ENCODE assay signal across 17 cellular contexts in the genomic region with DNA sequence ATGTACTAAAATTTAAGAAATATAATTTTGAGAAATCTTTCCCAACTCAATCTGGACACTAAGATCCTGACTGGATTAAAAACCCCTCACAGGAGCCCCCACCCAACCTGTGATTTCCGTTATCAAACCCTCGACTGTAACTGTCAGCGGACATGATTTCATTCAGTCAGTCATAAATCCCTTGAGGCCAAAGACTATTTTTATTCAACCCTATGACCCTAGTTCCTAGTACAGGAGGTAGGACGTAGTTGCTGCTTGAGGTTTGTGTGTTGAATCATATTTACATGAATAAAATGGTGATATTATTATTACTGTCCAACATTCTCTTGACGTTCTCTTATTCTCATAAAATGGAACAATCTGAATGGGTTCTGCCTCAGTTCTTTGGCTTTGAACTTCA.
"Had no signal": no experiment of that assay in that cellular context is flagged by ENCODE, and none has a peak within 500 bp of the region (broad histone marks: within the 10 kb centered on the region; RNA-seq: fewer than 3 reads in every experiment).

No MANE protein-coding gene starts in this region.

- H2AFZ ChIP-seq: parathyroid adenoma had no signal

- H3K27ac ChIP-seq: foreskin keratinocyte, parathyroid adenoma, prostate gland, right lobe of liver, thyroid gland, upper lobe of left lung, uterus had no signal

- H3K27ac Mint-ChIP-seq: dendritic cell treated with granulocyte-macrophage colony-stimulating factor and Interleukin-4, amounts not matched to agents 40 ng/mL and 50 ng/mL, for 4 days; naive B cell had no signal

- H3K4me3 Mint-ChIP-seq: dendritic cell treated with granulocyte-macrophage colony-stimulating factor and Interleukin-4, amounts not matched to agents 40 ng/mL and 50 ng/mL, for 4 days; naive B cell; nephron had no signal

- H3K36me3 ChIP-seq: prostate gland, right lobe of liver, thyroid gland, upper lobe of left lung, uterus had no signal

- H3K27me3 ChIP-seq: foreskin keratinocyte, right lobe of liver, thyroid gland, upper lobe of left lung, uterus had no signal

- H3K4me1 ChIP-seq: foreskin keratinocyte, parathyroid adenoma, prostate gland, right lobe of liver, thyroid gland, upper lobe of left lung, uterus had no signal

- H3K27me3 Mint-ChIP-seq: dendritic cell treated with granulocyte-macrophage colony-stimulating factor and Interleukin-4, amounts not matched to agents 40 ng/mL and 50 ng/mL, for 4 days; naive B cell had no signal

- H3K9ac ChIP-seq: parathyroid adenoma had no signal

- H3K9me3 Mint-ChIP-seq: dendritic cell treated with granulocyte-macrophage colony-stimulating factor and Interleukin-4, amounts not matched to agents 40 ng/mL and 50 ng/mL, for 4 days; naive B cell; nephron had no signal

- H3K4me3 ChIP-seq: prostate gland, right lobe of liver, skin epidermis, thyroid gland, upper lobe of left lung, uterus had no signal

- H3K79me2 ChIP-seq: parathyroid adenoma had no signal

- DNase-seq: foreskin keratinocyte; hippocampal formation; left colon; mesendoderm; naive B cell; occipital lobe; right lobe of liver; stimulated activated CD4-positive, alpha-beta T cell treated with anti-CD3 and anti-CD28 coated beads, Interleukin-12 subunit alpha, Interleukin-12 subunit beta, amount 100 ng/mL, for 4 hours; stimulated activated naive CD4-positive, alpha-beta T cell treated with Interleukin-2 at 50 U/mL for 16 hours; thyroid gland; upper lobe of left lung; uterus had no signal

- H3K4me1 Mint-ChIP-seq: naive B cell had no signal

- H3K9me3 ChIP-seq: prostate gland, right lobe of liver, thyroid gland, upper lobe of left lung, uterus had no signal

- H3K36me3 Mint-ChIP-seq: naive B cell had no signal
